23 cellular contexts compared by ENCODE assay signal in the genomic region with DNA sequence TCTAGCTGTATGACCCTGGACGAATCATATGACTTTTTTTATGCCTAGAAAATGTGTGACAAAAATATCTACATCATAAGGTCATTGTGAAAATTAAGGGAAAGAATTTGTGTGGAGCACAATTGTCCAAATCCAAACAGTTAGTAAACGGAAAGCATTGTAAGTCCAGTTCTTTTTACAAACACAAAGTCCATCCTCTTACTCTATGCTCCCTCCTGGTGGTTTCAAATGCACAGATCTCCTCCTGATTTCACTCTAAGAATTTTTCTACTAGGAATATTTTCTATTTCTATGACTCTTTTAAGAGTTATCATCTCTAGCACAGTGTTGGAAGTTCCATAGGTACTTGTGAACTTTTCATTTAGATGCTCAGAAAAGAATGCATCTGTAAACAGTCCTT.
A peak's percentile ranks its signal among the peaks of the same experiment; 100 is the strongest.
DNase-seq lines count a peak whose midpoint lies in the region; ATAC-seq, FAIRE-seq and TF ChIP-seq lines count a peak whose summit lies in the region.
"Had no signal": no experiment of that assay in that cellular context is flagged by ENCODE, and none has a peak within 500 bp of the region (broad histone marks: within the 10 kb centered on the region; RNA-seq: fewer than 3 reads in every experiment).

No MANE protein-coding gene starts in this region.

- H3K27me3 Mint-ChIP-seq in chondrocyte (ENCODE audit: low read depth): peaks cover 6% of the 10 kb centered on the region
- H3K27me3 Mint-ChIP-seq in activated CD8-positive, alpha-beta memory T cell treated with anti-CD3 and anti-CD28 coated beads, Interleukin-2, amount 10 ng/mL, durations not matched to agents 7 days and 5 days: peaks cover 21% of the 10 kb centered on the region

- TF ChIP-seq CTCF in chondrocyte (IDR thresholded peaks at IDR 0.05): peak; percentile 63
- TF ChIP-seq CTCF in fibroblast of villous mesenchyme (IDR thresholded peaks at IDR 0.05; ENCODE audit: insufficient read depth, low read depth, low read length): peak; percentile 12
- no peak for TF ChIP-seq CTCF in left ventricle myocardium inferior (IDR thresholded peaks at IDR 0.05; ENCODE audit: borderline replicate concordance)

- no peaks in the 10 kb centered on the region for H3K9me3 Mint-ChIP-seq in chondrocyte (ENCODE audit: low read depth)
- no peaks in the 10 kb centered on the region for H3K9me3 Mint-ChIP-seq in activated CD8-positive, alpha-beta memory T cell treated with anti-CD3 and anti-CD28 coated beads, Interleukin-2, amount 10 ng/mL, durations not matched to agents 7 days and 5 days (ENCODE audit: low read depth)

- CTCF ChIA-PET in activated CD8-positive, alpha-beta memory T cell treated with anti-CD3 and anti-CD28 coated beads, Interleukin-2, amount 10 ng/mL, durations not matched to agents 7 days and 5 days (lab: Charles Lee): no interaction called here

- H3K27ac ChIP-seq in left ventricle myocardium inferior (replicated peaks): no peak overlapping the region
- H3K27ac ChIP-seq: Peyer's patch, SJCRH30 had no signal

- peaks cover 4% of the 10 kb centered on the region for H3K27me3 ChIP-seq in adipocyte (replicated peaks; ENCODE audit: control insufficient read depth, insufficient read depth, low read length)
- H3K27me3 ChIP-seq in left ventricle myocardium inferior (ENCODE audit: low read depth): no peaks in the 10 kb centered on the region
- H3K27me3 ChIP-seq in H7 (ENCODE audit: control insufficient read depth, insufficient read depth, low read length): no peaks in the 10 kb centered on the region
- H3K27me3 ChIP-seq: Peyer's patch, SJCRH30 had no signal

- intact Hi-C loops in left ventricle myocardium inferior (cut with micrococcal nuclease): no loop called here

- DNase-seq in GM18507 (ENCODE audit: extremely low spot score, insufficient read length, low read depth) (no peak), adipocyte (ENCODE audit: low read depth) (peak; percentile 7), chondrocyte (ENCODE audit: low spot score) (no peak), fibroblast of villous mesenchyme (ENCODE audit: low read depth) (peak; percentile 4), left ventricle myocardium inferior (no peak), H7 (no peak), GF-D8 (lab: John Stamatoyannopoulos, UW) (no peak)
- DNase-seq in activated CD8-positive, alpha-beta memory T cell treated with anti-CD3 and anti-CD28 coated beads, Interleukin-2, amount 10 ng/mL, durations not matched to agents 7 days and 5 days: no peak
- DNase-seq: AML-193; DMS53; GDM1; IMR-90; MV-4-11; NCI-H1105 treated with DMSO at 0.1 percent for 48 hours; NCI-H2081; NCI-H2171; NCI-H345; NCI-H524; NCI-H774; NK-92 treated with Interleukin-12 subunit alpha and Interleukin-12 subunit beta, amount 100 ng/mL, for 24 hours; Peyer's patch; SJCRH30 had no signal

- peak; percentile 38 for FAIRE-seq in GM18507 (lab: Jason Lieb, UNC)

- H3K36me3 Mint-ChIP-seq in chondrocyte (ENCODE audit: low read depth): no peaks in the 10 kb centered on the region
- H3K36me3 Mint-ChIP-seq in activated CD8-positive, alpha-beta memory T cell treated with anti-CD3 and anti-CD28 coated beads, Interleukin-2, amount 10 ng/mL, durations not matched to agents 7 days and 5 days: no peaks in the 10 kb centered on the region

- H3K4me3 Mint-ChIP-seq in chondrocyte (ENCODE audit: unreplicated experiment): no peak overlapping the region
- no peak overlapping the region for H3K4me3 Mint-ChIP-seq in activated CD8-positive, alpha-beta memory T cell treated with anti-CD3 and anti-CD28 coated beads, Interleukin-2, amount 10 ng/mL, durations not matched to agents 7 days and 5 days

- no peak for ATAC-seq in activated CD8-positive, alpha-beta memory T cell treated with anti-CD3 and anti-CD28 coated beads, Interleukin-2, amount 10 ng/mL, durations not matched to agents 7 days and 5 days

- no peak overlapping the region for H3K27ac Mint-ChIP-seq in chondrocyte (ENCODE audit: unreplicated experiment)
- H3K27ac Mint-ChIP-seq in activated CD8-positive, alpha-beta memory T cell treated with anti-CD3 and anti-CD28 coated beads, Interleukin-2, amount 10 ng/mL, durations not matched to agents 7 days and 5 days: no peak overlapping the region

- H3K4me3 ChIP-seq in adipocyte (ENCODE audit: low read length): no peak overlapping the region
- H3K4me3 ChIP-seq in fibroblast of villous mesenchyme (ENCODE audit: low read depth, low read length): no peak overlapping the region
- no peak overlapping the region for H3K4me3 ChIP-seq in left ventricle myocardium inferior
- no peak overlapping the region for H3K4me3 ChIP-seq in H7 (ENCODE audit: insufficient read depth, low read depth, low read length)
- H3K4me3 ChIP-seq: HAP-1, Peyer's patch, SJCRH30 had no signal

- H3K9me3 ChIP-seq in adipocyte (ENCODE audit: control insufficient read depth, low read length) (no peaks in the 10 kb centered on the region), left ventricle myocardium inferior (replicated peaks) (peaks cover 5% of the 10 kb centered on the region)
- H3K9me3 ChIP-seq: HAP-1, Peyer's patch, SJCRH30 had no signal

- no peaks in the 10 kb centered on the region for H3K36me3 ChIP-seq in adipocyte (ENCODE audit: control insufficient read depth, insufficient read depth, low read length, severe bottlenecking)
- H3K36me3 ChIP-seq in left ventricle myocardium inferior: no peaks in the 10 kb centered on the region
- no peaks in the 10 kb centered on the region for H3K36me3 ChIP-seq in H7 (replicated peaks; ENCODE audit: control insufficient read depth, insufficient read depth, low read length)
- H3K36me3 ChIP-seq: HAP-1, Peyer's patch, SJCRH30 had no signal

- no peaks in the 10 kb centered on the region for H3K4me1 Mint-ChIP-seq in chondrocyte (ENCODE audit: low read depth)
- H3K4me1 Mint-ChIP-seq in activated CD8-positive, alpha-beta memory T cell treated with anti-CD3 and anti-CD28 coated beads, Interleukin-2, amount 10 ng/mL, durations not matched to agents 7 days and 5 days: no peaks in the 10 kb centered on the region

- no peak overlapping the region for H3K9ac ChIP-seq in adipocyte (ENCODE audit: low read length)

- no peaks in the 10 kb centered on the region for H3K4me1 ChIP-seq in adipocyte (ENCODE audit: control insufficient read depth, insufficient read depth, low read length)
- no peaks in the 10 kb centered on the region for H3K4me1 ChIP-seq in left ventricle myocardium inferior
- H3K4me1 ChIP-seq: HAP-1, Peyer's patch, SJCRH30 had no signal

Comparison
In these comparisons a context has a peak if more than half of its experiments do, and no peak if none do; other contexts are left out.
1. DNase-seq: peak in adipocyte (single experiment) and fibroblast of villous mesenchyme (single experiment); none in GM18507 (single experiment), chondrocyte (single experiment), left ventricle myocardium inferior (single experiment), H7 (single experiment), activated CD8-positive, alpha-beta memory T cell treated with anti-CD3 and anti-CD28 coated beads, Interleukin-2, amount 10 ng/mL, durations not matched to agents 7 days and 5 days (single experiment) and GF-D8 (single experiment).